In the genomic region with DNA sequence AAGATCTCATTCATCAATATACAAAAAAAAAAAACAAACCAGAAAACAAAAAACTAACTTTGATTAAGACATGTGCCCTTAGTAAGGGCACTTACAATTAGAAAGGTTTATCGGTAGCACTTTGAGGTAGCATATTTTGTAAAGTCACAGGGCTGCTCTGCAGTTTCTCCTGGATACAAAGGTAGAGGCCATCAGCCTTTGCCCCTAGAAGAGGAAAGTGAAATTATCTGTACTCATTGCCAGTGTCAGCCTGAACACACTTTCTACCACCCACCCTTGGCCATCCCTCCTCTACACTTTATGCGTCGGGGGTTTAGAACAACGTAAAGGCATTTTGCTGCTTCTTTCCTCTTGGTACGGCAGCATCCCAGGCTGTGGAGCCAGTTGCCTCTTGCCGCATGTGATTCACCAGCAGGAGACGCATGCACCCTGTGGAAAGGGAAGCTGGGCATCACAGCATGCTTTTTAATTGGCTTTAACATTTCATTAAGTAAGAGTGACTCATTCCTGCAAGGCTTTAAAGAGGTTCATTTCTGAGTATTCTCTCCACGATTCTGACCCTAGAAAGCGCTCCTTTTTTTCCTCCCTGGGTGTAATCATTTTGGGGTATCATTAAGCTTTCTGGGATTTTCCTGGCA, we compare ENCODE assay signal across 8 cellular contexts.
A peak's percentile ranks its signal among the peaks of the same experiment; 100 is the strongest.
DNase-seq lines count a peak whose midpoint lies in the region; ATAC-seq, FAIRE-seq and TF ChIP-seq lines count a peak whose summit lies in the region.

No MANE protein-coding gene starts in this region.

- H2AFZ ChIP-seq in neural progenitor cell (replicated peaks) = no peak overlapping the region

- H3K9me3 ChIP-seq in endodermal cell (ENCODE audit: control insufficient read depth, low read length) (no peaks in the 10 kb centered on the region), neural progenitor cell (ENCODE audit: low read depth) (no peaks in the 10 kb centered on the region)

- H3K27me3 Mint-ChIP-seq in endodermal cell (ENCODE audit: insufficient read depth) = no peaks in the 10 kb centered on the region
- H3K27me3 Mint-ChIP-seq in neural progenitor cell (ENCODE audit: insufficient read depth, low read depth) = peaks cover 3% of the 10 kb centered on the region

- H3K27ac Mint-ChIP-seq in endodermal cell (peak overlapping the region; percentile 57), neural progenitor cell (peak overlapping the region; percentile 85)

- H3K27me3 ChIP-seq in endodermal cell (ENCODE audit: control insufficient read depth, insufficient read depth, low read length, poor library complexity, severe bottlenecking) (no peaks in the 10 kb centered on the region), neural progenitor cell (no peaks in the 10 kb centered on the region)

- H3K36me3 ChIP-seq in endodermal cell (ENCODE audit: control insufficient read depth, insufficient read depth, low read length) = peaks cover 45% of the 10 kb centered on the region
- H3K36me3 ChIP-seq in neural progenitor cell = peaks cover 6% of the 10 kb centered on the region

- TF ChIP-seq CTCF in D721Med (IDR thresholded peaks at IDR 0.05; ENCODE audit: insufficient read depth, missing control alignments) (peak; percentile 9), endodermal cell (conservative IDR thresholded peaks at IDR 0.05) (peak; percentile 65), neural progenitor cell (IDR thresholded peaks at IDR 0.05) (peak; percentile 30)

- no peak for FAIRE-seq in D721Med (lab: Jason Lieb, UNC)

- peaks cover 28% of the 10 kb centered on the region for H3K4me1 Mint-ChIP-seq in endodermal cell
- peaks cover 37% of the 10 kb centered on the region for H3K4me1 Mint-ChIP-seq in neural progenitor cell

- H3K79me2 ChIP-seq in neural progenitor cell (ENCODE audit: low read depth) = peaks cover 6% of the 10 kb centered on the region

- ATAC-seq in GM19328 (IDR thresholded peaks at IDR 0.05; ENCODE audit: unreplicated experiment) = no peak

- H3K9me3 Mint-ChIP-seq in endodermal cell (no peaks in the 10 kb centered on the region), neural progenitor cell (no peaks in the 10 kb centered on the region)

- H3K9ac ChIP-seq in endodermal cell (ENCODE audit: extremely low read depth, low read length, poor library complexity, severe bottlenecking) (no peak overlapping the region), neural progenitor cell (no peak overlapping the region)

- no peak for DNase-seq in D721Med (ENCODE audit: insufficient read length, low spot score)
- DNase-seq in NOMO-1 treated with DMSO at 0.1 percent for 48 hours (lab: John Stamatoyannopoulos, UW; ENCODE audit: unreplicated experiment) = peak; percentile 38
- peak; percentile 82 for DNase-seq in endodermal cell
- DNase-seq in neural progenitor cell (ENCODE audit: low spot score) = peak; percentile 49
- no peak for DNase-seq in NK-92 (lab: John Stamatoyannopoulos, UW; ENCODE audit: unreplicated experiment)
- no peak for DNase-seq in stimulated activated naive CD4-positive, alpha-beta T cell (lab: John Stamatoyannopoulos, UW)
- DNase-seq in Kasumi-1 (lab: John Stamatoyannopoulos, UW) = no peak

- H3K4me2 ChIP-seq in neural progenitor cell = no peak overlapping the region

- peaks cover 6% of the 10 kb centered on the region for H3K4me1 ChIP-seq in endodermal cell (ENCODE audit: control insufficient read depth, insufficient read depth, low read length)
- H3K4me1 ChIP-seq in neural progenitor cell = peaks cover 15% of the 10 kb centered on the region

- H3K4me3 Mint-ChIP-seq in endodermal cell = no peak overlapping the region
- H3K4me3 Mint-ChIP-seq in neural progenitor cell = peak overlapping the region; percentile 46

- peaks cover 36% of the 10 kb centered on the region for H4K20me1 ChIP-seq in neural progenitor cell (ENCODE audit: low read depth)

- H3K27ac ChIP-seq in endodermal cell (ENCODE audit: low read depth, low read length) (peak overlapping the region; percentile 41), neural progenitor cell (peak overlapping the region; percentile 35)

- peaks cover 68% of the 10 kb centered on the region for H3F3A ChIP-seq in neural progenitor cell (ENCODE audit: low read depth)

- 84 to 90% methylated on average over 6 to 9 of the region's 9 CpGs for WGBS in endodermal cell (ENCODE audit: insufficient coverage in 1 of 2, insufficient read length in 1 of 2), 2 experiments

- H3K4me3 ChIP-seq in endodermal cell (ENCODE audit: low read length) (no peak overlapping the region), neural progenitor cell (no peak overlapping the region)

- H3K36me3 Mint-ChIP-seq in endodermal cell (ENCODE audit: low read depth) = peaks cover 31% of the 10 kb centered on the region
- H3K36me3 Mint-ChIP-seq in neural progenitor cell = peaks cover 41% of the 10 kb centered on the region

Comparison
In these comparisons a context has a peak if more than half of its experiments do, and no peak if none do; other contexts are left out.
1. DNase-seq: peak in NOMO-1 treated with DMSO at 0.1 percent for 48 hours (single experiment), endodermal cell (single experiment) and neural progenitor cell (single experiment); none in D721Med (single experiment), NK-92 (single experiment), stimulated activated naive CD4-positive, alpha-beta T cell (0 of 6) and Kasumi-1 (0 of 2).
2. CTCF ChIP-seq: peak in every context shown above with its lines; median percentile 65 in endodermal cell; 30 in neural progenitor cell; 9 in D721Med.